In the genomic region with DNA sequence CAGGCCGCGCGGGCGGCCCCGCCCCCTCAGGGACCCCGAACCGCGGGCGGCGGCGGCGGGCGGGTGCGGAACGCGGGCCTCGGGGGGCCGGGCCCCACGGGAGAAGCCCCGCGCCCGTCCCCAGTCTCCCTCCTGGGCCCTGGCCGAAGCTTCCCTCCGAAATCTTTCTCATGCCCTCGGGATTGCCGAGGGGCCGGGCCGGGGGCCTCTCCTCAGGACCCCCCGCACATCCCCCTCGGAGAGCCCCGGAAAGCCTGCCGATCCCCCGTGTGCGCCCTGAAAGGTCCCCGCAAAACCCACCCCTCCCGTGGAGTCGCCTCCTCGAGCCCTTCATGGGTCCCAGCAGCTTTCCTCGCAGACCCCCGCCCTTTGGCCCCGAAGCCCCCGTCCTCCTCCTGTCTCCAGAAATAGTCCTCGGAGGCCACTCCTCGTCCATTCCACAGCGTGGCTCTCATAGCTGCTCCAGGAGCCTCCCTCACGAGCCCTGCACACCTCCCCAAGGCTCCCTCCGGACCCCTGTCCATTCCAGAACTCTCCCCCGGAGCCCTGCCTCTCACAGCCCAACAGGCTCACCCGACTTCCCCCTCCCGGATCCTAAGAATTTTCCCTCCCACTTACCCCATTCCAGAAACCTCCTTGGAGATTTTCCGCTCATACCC, we compare ENCODE assay signal across 8 cellular contexts. TPM values are rescaled to one million over a fixed set of nuclear protein-coding genes. Genes with fewer than 3 reads are reported as not detected.
A peak's percentile ranks its signal among the peaks of the same experiment; 100 is the strongest.
DNase-seq lines count a peak whose midpoint lies in the region; ATAC-seq, FAIRE-seq and TF ChIP-seq lines count a peak whose summit lies in the region.

No MANE protein-coding gene starts in this region.

- H4K20me1 ChIP-seq in K562 (replicated peaks; ENCODE audit: control insufficient read depth, insufficient read depth, low read length): peaks cover 21% of the 10 kb centered on the region

- TF ChIP-seq EP300 in K562 (IDR thresholded peaks at IDR 0.05; ENCODE audit: low read length): no peak

- no peak overlapping the region for H2AFZ ChIP-seq in K562 (ENCODE audit: low read depth, low read length)

- peaks cover 6% of the 10 kb centered on the region for H3K9me1 ChIP-seq in K562 (ENCODE audit: control insufficient read depth, insufficient read depth, low read length)

- FAIRE-seq in K562 (lab: Jason Lieb, UNC): no peak

- H3K4me2 ChIP-seq in K562 (ENCODE audit: insufficient read depth, low read length): peak overlapping the region; percentile 74

- intact Hi-C loops in K562 (cut with micrococcal nuclease): loop anchor here (2.0 kb wide), 1 partner anchor 68 kb away; no protein-coding TSS in a partner anchor

- H3K27ac ChIP-seq in HUES48 (ENCODE audit: low read depth, low read length) (peak overlapping the region; percentile 47), K562 (ENCODE audit: extremely low read depth, low read depth, low read length) (peak overlapping the region; percentile 82), layer of hippocampus (ENCODE audit: low read depth, low read length) (peak overlapping the region; percentile 88), temporal lobe (ENCODE audit: low read depth, low read length) (peak overlapping the region; percentile 74)

- 0 out of 2 replicates have a peak, but pooled peaks cover 1% of the 10 kb centered on the region for H3K36me3 ChIP-seq in BJ (ENCODE audit: control insufficient read depth, insufficient read depth, low read length)
- H3K36me3 ChIP-seq in HUES48 (ENCODE audit: control insufficient read depth, insufficient read depth, low read length): peaks cover 19% of the 10 kb centered on the region
- peaks cover 37% of the 10 kb centered on the region; the same call in 2 of the 3 replicates for H3K36me3 ChIP-seq in K562 (ENCODE audit: control insufficient read depth, insufficient read depth, low read length)

- no TSS peak for BruUV-seq in K562 (replicated peaks; lab: Mats Ljungman, UMichigan)

- H3K4me3 ChIP-seq in BJ (ENCODE audit: low read depth, low read length) (peak overlapping the region; percentile 94), HUES48 (ENCODE audit: low read depth, low read length) (peak overlapping the region; percentile 79), K562 (peak overlapping the region; percentile 88)

- ATAC-seq in K562 (no peak), GM18868 (IDR thresholded peaks at IDR 0.05; ENCODE audit: unreplicated experiment) (no peak)

- no peak for TF ChIP-seq RAD21 in K562 (CRISPR knock-in tag; conservative IDR thresholded peaks at IDR 0.05 in 1 of 2, IDR thresholded peaks at IDR 0.05 in 1 of 2)

- H3K9ac ChIP-seq in HUES48 (ENCODE audit: low read depth, low read length) (no peak overlapping the region), K562 (ENCODE audit: insufficient read depth in 1 of 2, low read depth in 2 of 2, low read length in 2 of 2) (peak overlapping the region; percentile 80 to 97)

- DNase-seq in BJ (ENCODE audit: low read depth): no peak
- peak in 1 of 4 experiments; percentile 29 for DNase-seq in K562 (ENCODE audit: extremely low read depth in 1 of 4, low spot score in 3 of 4)
- no peak for DNase-seq in SHP77 (lab: John Stamatoyannopoulos, UW)
- DNase-seq in SKM-1 (lab: John Stamatoyannopoulos, UW; ENCODE audit: unreplicated experiment): no peak

- TF ChIP-seq CTCF in BJ (IDR thresholded peaks at IDR 0.05; ENCODE audit: insufficient read depth, low read depth, low read length) (no peak), K562 (IDR thresholded peaks at IDR 0.05 in 2 of 3, conservative IDR thresholded peaks at IDR 0.05 in 1 of 3; ENCODE audit: insufficient read depth in 2 of 3, low read depth in 1 of 3, low read length in 3 of 3) (no peak)

- H3K27me3 ChIP-seq in BJ (ENCODE audit: control insufficient read depth, insufficient read depth, low read length) (no peaks in the 10 kb centered on the region), HUES48 (ENCODE audit: control insufficient read depth, insufficient read depth, low read length) (no peaks in the 10 kb centered on the region), K562 (ENCODE audit: control insufficient read depth in 2 of 2, insufficient read depth in 2 of 2, low read length in 2 of 2) (no peaks in the 10 kb centered on the region), layer of hippocampus (ENCODE audit: control insufficient read depth, insufficient read depth, low read length) (no peaks in the 10 kb centered on the region)

- TF ChIP-seq POLR2A in K562 (conservative IDR thresholded peaks at IDR 0.05): no peak

- WGBS in K562 (ENCODE audit: insufficient coverage, low coverage, missing lambda C conversion rate): 5% methylated on average over 10 of the region's 51 CpGs

- no peaks in the 10 kb centered on the region for H3K9me3 ChIP-seq in HUES48 (ENCODE audit: control insufficient read depth, insufficient read depth, low read length)
- H3K9me3 ChIP-seq in K562 (replicated peaks; ENCODE audit: control insufficient read depth, insufficient read depth, low read depth, low read length): no peaks in the 10 kb centered on the region

- in situ Hi-C loops in K562 (cut with MboI): no loop called here

- H3K4me1 ChIP-seq in HUES48 (ENCODE audit: control insufficient read depth, insufficient read depth, low read length) (0 out of 2 replicates have a peak, but pooled peaks cover 3% of the 10 kb centered on the region), K562 (replicated peaks in 1 of 2; ENCODE audit: control insufficient read depth in 2 of 2, insufficient read depth in 2 of 2, low read length in 2 of 2) (peaks cover 23 to 25% of the 10 kb centered on the region in 2 experiments)

- peaks cover 63% of the 10 kb centered on the region for H3K79me2 ChIP-seq in K562 (ENCODE audit: control insufficient read depth, insufficient read depth, low read length)

- CTCF ChIA-PET in BJ (lab: Yijun Ruan, JAX): interaction anchor here (0.6 to 2.4 kb wide), 10 partner anchors 8 to 221 kb away, joined by 3 to 11 read pairs (median 5); a partner anchor contains a TSS
- CTCF ChIA-PET in K562 (lab: Yijun Ruan, JAX; ENCODE audit: low intra/inter-chr PET ratio): no interaction called here

- POLR2A ChIA-PET in BJ (lab: Charles Lee) (interaction anchor here (0.5 to 1.3 kb wide), 2 partner anchors 93 to 819 kb away, joined by 3 to 11 read pairs; a partner anchor contains a TSS), K562 (lab: Yijun Ruan, JAX) (interaction anchor here (0.7 to 2.1 kb wide), 11 partner anchors 9 to 93 kb away, joined by 3 to 8 read pairs (median 3); a partner anchor contains a TSS)

RNA-seq across cellular contexts. Expression of a gene that starts 0.6 kb away (rescaled TPM):
- 45.7 and 75.7 TPM in 2 replicates for polyA plus RNA-seq in BJ (2011; rRNA removed)
- 47.3 and 55.8 TPM in 2 replicates for polyA minus RNA-seq in BJ (2011; rRNA and poly(A)+ RNA removed)
- total RNA-seq in K562 (2011; cell fraction: chromatin; rRNA removed; ENCODE audit: low replicate concordance): 114 and 163 TPM in 2 replicates
- 74.5 and 86.1 TPM in 2 replicates for total RNA-seq in K562 (2011; cell fraction: nucleolus; rRNA removed)
- total RNA-seq in K562 (2011; cell fraction: nucleoplasm; rRNA removed): 116 and 164 TPM in 2 replicates
- total RNA-seq in K562 (2014; rRNA removed): 41.1 and 55.2 TPM in 2 replicates
- 17.2 and 19.9 TPM in 2 replicates for total RNA-seq in K562 (2014; rRNA removed; fragmentation: Illumina TruSeq; extraction: Trizol)
- total RNA-seq in K562 (2015; rRNA removed; fragmentation: Illumina TruSeq; extraction: Trizol): 38.0 and 42.2 TPM in 2 replicates
- total RNA-seq in K562 (2021): 86.3 and 90.5 TPM in 2 replicates
- 20.9 and 54.2 TPM in 2 replicates for polyA plus RNA-seq in K562 (2011; rRNA removed)
- 38.5 and 56.2 TPM in 2 replicates for polyA plus RNA-seq in K562 (2011; cell fraction: cytosol; rRNA removed)
- 81.0 and 127 TPM in 2 replicates for polyA plus RNA-seq in K562 (2011; cell fraction: nucleus; rRNA removed)
- 86.0 and 136 TPM in 2 replicates for polyA plus RNA-seq in K562 (2012)
- 81.8 and 105 TPM in 2 replicates for polyA plus RNA-seq in K562 (2014; fragmentation: Illumina TruSeq; extraction: Trizol)
- 1 to 10 TPM; 3.4 to 5.9 TPM for polyA plus RNA-seq in K562 (2014; fragmentation: Nextera tagmentation; extraction: Ambion mirVana)
- 76.4 and 77.0 TPM in 2 replicates for polyA plus RNA-seq in K562 (2014; rRNA removed)
- 22.5 and 27.0 TPM in 2 replicates for polyA minus RNA-seq in K562 (2011; rRNA and poly(A)+ RNA removed)
- 59.6 and 84.3 TPM in 2 replicates for polyA minus RNA-seq in K562 (2011; cell fraction: cytosol; rRNA and poly(A)+ RNA removed)
- polyA minus RNA-seq in K562 (2011; cell fraction: nucleus; rRNA and poly(A)+ RNA removed): 23.4 and 27.1 TPM in 2 replicates
- 20.9 TPM for total RNA-seq in temporal lobe

RNA-seq across cellular contexts. Expression of a gene that starts 6.9 kb away (rescaled TPM):
- polyA plus RNA-seq in BJ (2011; rRNA removed) (0.50 and 0.56 TPM in 2 replicates), K562 (2011; rRNA removed) (91.3 and 101 TPM in 2 replicates), K562 (2014; fragmentation: Illumina TruSeq; extraction: Trizol) (49.0 and 60.2 TPM in 2 replicates), K562 (2014; fragmentation: Nextera tagmentation; extraction: Ambion mirVana) (100 to 1,000 TPM; 133 to 152 TPM), K562 (2014; rRNA removed) (61.3 and 70.7 TPM in 2 replicates)
- not detected in 2 replicates for polyA minus RNA-seq in BJ (2011; rRNA and poly(A)+ RNA removed)
- 7.6 and 17.2 TPM in 2 replicates for total RNA-seq in K562 (2011; cell fraction: chromatin; rRNA removed; ENCODE audit: low replicate concordance)
- 11.3 and 11.6 TPM in 2 replicates for total RNA-seq in K562 (2011; cell fraction: nucleolus; rRNA removed)
- 14.4 and 17.5 TPM in 2 replicates for total RNA-seq in K562 (2011; cell fraction: nucleoplasm; rRNA removed)
- total RNA-seq in K562 (2014; rRNA removed) (37.1 and 48.4 TPM in 2 replicates), K562 (2014; rRNA removed; fragmentation: Illumina TruSeq; extraction: Trizol) (48.5 and 59.1 TPM in 2 replicates), K562 (2015; rRNA removed; fragmentation: Illumina TruSeq; extraction: Trizol) (52.8 and 55.6 TPM in 2 replicates), K562 (2021) (51.8 and 58.6 TPM in 2 replicates), temporal lobe (2.0 TPM)
- polyA plus RNA-seq in K562 (2011; cell fraction: cytosol; rRNA removed): 45.0 and 75.1 TPM in 2 replicates
- 35.8 and 51.3 TPM in 2 replicates for polyA plus RNA-seq in K562 (2011; cell fraction: nucleus; rRNA removed)
- polyA plus RNA-seq in K562 (2012): 108 and 198 TPM in 2 replicates
- polyA minus RNA-seq in K562 (2011; rRNA and poly(A)+ RNA removed): 23.5 and 24.2 TPM in 2 replicates
- 8.4 and 10.6 TPM in 2 replicates for polyA minus RNA-seq in K562 (2011; cell fraction: cytosol; rRNA and poly(A)+ RNA removed)
- polyA minus RNA-seq in K562 (2011; cell fraction: nucleus; rRNA and poly(A)+ RNA removed): 2.2 and 9.1 TPM in 2 replicates

RNA-seq across cellular contexts. Expression of a gene that starts 22.1 kb away (rescaled TPM):
- polyA plus RNA-seq in BJ (2011; rRNA removed) (0.02 and 0.06 TPM in 2 replicates), K562 (2011; rRNA removed) (0.52 and 1.0 TPM in 2 replicates), K562 (2014; fragmentation: Illumina TruSeq; extraction: Trizol) (1.3 and 2.1 TPM in 2 replicates), K562 (2014; fragmentation: Nextera tagmentation; extraction: Ambion mirVana) (under 1 TPM; 0.13 TPM), K562 (2014; rRNA removed) (3.9 and 4.6 TPM in 2 replicates)
- polyA minus RNA-seq in BJ (2011; rRNA and poly(A)+ RNA removed): 0.05 TPM in 1 of 2 replicates, not detected in the other
- total RNA-seq in K562 (2011; cell fraction: chromatin; rRNA removed; ENCODE audit: low replicate concordance): 2.3 and 5.9 TPM in 2 replicates
- total RNA-seq in K562 (2011; cell fraction: nucleolus; rRNA removed): 10.0 and 11.3 TPM in 2 replicates
- total RNA-seq in K562 (2011; cell fraction: nucleoplasm; rRNA removed): 5.9 and 6.6 TPM in 2 replicates
- total RNA-seq in K562 (2014; rRNA removed) (3.8 and 5.0 TPM in 2 replicates), K562 (2014; rRNA removed; fragmentation: Illumina TruSeq; extraction: Trizol) (0.44 and 0.45 TPM in 2 replicates), K562 (2015; rRNA removed; fragmentation: Illumina TruSeq; extraction: Trizol) (1.1 and 1.3 TPM in 2 replicates), K562 (2021) (10.6 and 10.7 TPM in 2 replicates), temporal lobe (9.8 TPM)
- polyA plus RNA-seq in K562 (2011; cell fraction: cytosol; rRNA removed): 1.9 and 4.7 TPM in 2 replicates
- 2.7 and 3.9 TPM in 2 replicates for polyA plus RNA-seq in K562 (2011; cell fraction: nucleus; rRNA removed)
- polyA plus RNA-seq in K562 (2012): 4.1 and 4.7 TPM in 2 replicates
- polyA minus RNA-seq in K562 (2011; rRNA and poly(A)+ RNA removed): 0.98 and 1.0 TPM in 2 replicates
- polyA minus RNA-seq in K562 (2011; cell fraction: cytosol; rRNA and poly(A)+ RNA removed): 2.8 and 5.5 TPM in 2 replicates
- 2.7 and 3.8 TPM in 2 replicates for polyA minus RNA-seq in K562 (2011; cell fraction: nucleus; rRNA and poly(A)+ RNA removed)

RNA-seq across cellular contexts. Expression of a gene that starts 46.6 kb away (rescaled TPM):
- polyA plus RNA-seq in BJ (2011; rRNA removed) (not detected in 2 replicates), K562 (2011; rRNA removed) (not detected in 2 replicates), K562 (2014; fragmentation: Illumina TruSeq; extraction: Trizol) (not detected in 2 replicates), K562 (2014; fragmentation: Nextera tagmentation; extraction: Ambion mirVana) (not detected), K562 (2014; rRNA removed) (not detected in 2 replicates)
- not detected in 2 replicates for polyA minus RNA-seq in BJ (2011; rRNA and poly(A)+ RNA removed)
- not detected in 2 replicates for total RNA-seq in K562 (2011; cell fraction: chromatin; rRNA removed; ENCODE audit: low replicate concordance)
- not detected in 2 replicates for total RNA-seq in K562 (2011; cell fraction: nucleolus; rRNA removed)
- total RNA-seq in K562 (2011; cell fraction: nucleoplasm; rRNA removed): not detected in 2 replicates
- total RNA-seq in K562 (2014; rRNA removed) (not detected in 2 replicates), K562 (2014; rRNA removed; fragmentation: Illumina TruSeq; extraction: Trizol) (not detected in 2 replicates), K562 (2015; rRNA removed; fragmentation: Illumina TruSeq; extraction: Trizol) (not detected in 2 replicates), K562 (2021) (not detected in 2 replicates), temporal lobe (not detected)
- polyA plus RNA-seq in K562 (2011; cell fraction: cytosol; rRNA removed): not detected in 2 replicates
- polyA plus RNA-seq in K562 (2011; cell fraction: nucleus; rRNA removed): not detected in 2 replicates
- polyA plus RNA-seq in K562 (2012): not detected in 2 replicates
- not detected in 2 replicates for polyA minus RNA-seq in K562 (2011; rRNA and poly(A)+ RNA removed)
- polyA minus RNA-seq in K562 (2011; cell fraction: cytosol; rRNA and poly(A)+ RNA removed): not detected in 2 replicates
- polyA minus RNA-seq in K562 (2011; cell fraction: nucleus; rRNA and poly(A)+ RNA removed): not detected in 2 replicates

RNA-seq across cellular contexts. Expression of a gene that starts 48.1 kb away (rescaled TPM):
- polyA plus RNA-seq in BJ (2011; rRNA removed) (50.2 and 51.8 TPM in 2 replicates), K562 (2011; rRNA removed) (30.1 and 31.6 TPM in 2 replicates), K562 (2014; fragmentation: Illumina TruSeq; extraction: Trizol) (41.1 and 45.0 TPM in 2 replicates), K562 (2014; fragmentation: Nextera tagmentation; extraction: Ambion mirVana) (1 to 10 TPM; 1.5 to 1.7 TPM), K562 (2014; rRNA removed) (32.4 and 43.5 TPM in 2 replicates)
- 30.1 and 41.0 TPM in 2 replicates for polyA minus RNA-seq in BJ (2011; rRNA and poly(A)+ RNA removed)
- total RNA-seq in K562 (2011; cell fraction: chromatin; rRNA removed; ENCODE audit: low replicate concordance): 59.0 and 87.9 TPM in 2 replicates
- total RNA-seq in K562 (2011; cell fraction: nucleolus; rRNA removed): 51.6 and 65.2 TPM in 2 replicates
- 40.5 and 40.8 TPM in 2 replicates for total RNA-seq in K562 (2011; cell fraction: nucleoplasm; rRNA removed)
- total RNA-seq in K562 (2014; rRNA removed) (41.2 and 50.5 TPM in 2 replicates), K562 (2014; rRNA removed; fragmentation: Illumina TruSeq; extraction: Trizol) (22.6 and 23.2 TPM in 2 replicates), K562 (2015; rRNA removed; fragmentation: Illumina TruSeq; extraction: Trizol) (37.0 and 39.8 TPM in 2 replicates), K562 (2021) (30.7 and 33.8 TPM in 2 replicates), temporal lobe (21.6 TPM)
- 31.4 and 56.3 TPM in 2 replicates for polyA plus RNA-seq in K562 (2011; cell fraction: cytosol; rRNA removed)
- 65.9 and 73.6 TPM in 2 replicates for polyA plus RNA-seq in K562 (2011; cell fraction: nucleus; rRNA removed)
- polyA plus RNA-seq in K562 (2012): 37.5 and 43.8 TPM in 2 replicates
- 38.6 and 43.3 TPM in 2 replicates for polyA minus RNA-seq in K562 (2011; rRNA and poly(A)+ RNA removed)
- 21.1 and 21.3 TPM in 2 replicates for polyA minus RNA-seq in K562 (2011; cell fraction: cytosol; rRNA and poly(A)+ RNA removed)
- polyA minus RNA-seq in K562 (2011; cell fraction: nucleus; rRNA and poly(A)+ RNA removed): 33.7 and 58.5 TPM in 2 replicates
